Comparison of ENCODE assay signal across 7 cellular contexts in genomic region chr5:141825836-141826560, GRCh38. TPM values are rescaled to one million over a fixed set of nuclear protein-coding genes. Genes with fewer than 3 reads are reported as not detected.
DNase-seq lines count a peak whose midpoint lies in the region; TF ChIP-seq lines count a peak whose summit lies in the region.

No MANE protein-coding gene starts in this region.

- H3K36me3 ChIP-seq in neural progenitor cell: no peaks in the 10 kb centered on the region

- no peak overlapping the region for H2AFZ ChIP-seq in neural progenitor cell (replicated peaks)

- H3K4me3 Mint-ChIP-seq in brain (peak overlapping the region in 3 of 5 experiments; percentile 29 to 75 (median 52)), neural progenitor cell (peak overlapping the region; percentile 31)
- no peak overlapping the region for H3K4me3 Mint-ChIP-seq in activated CD4-positive, alpha-beta T cell treated with anti-CD3 and anti-CD28 coated beads, Interleukin-2, amount 10 ng/mL, durations not matched to agents 7 days and 5 days

- no peak for TF ChIP-seq EP300 in Ishikawa (IDR thresholded peaks at IDR 0.05; ENCODE audit: borderline replicate concordance)

- POLR2A ChIA-PET in activated CD4-positive, alpha-beta T cell treated with anti-CD3 and anti-CD28 coated beads, Interleukin-2, amount 10 ng/mL, durations not matched to agents 7 days and 5 days (lab: Charles Lee): no interaction called here

- H3K27ac ChIP-seq in neural progenitor cell: no peak overlapping the region

- peaks cover 43% of the 10 kb centered on the region for H3K4me1 ChIP-seq in neural progenitor cell

- H4K20me1 ChIP-seq in neural progenitor cell (ENCODE audit: low read depth): no peaks in the 10 kb centered on the region

- no peaks in the 10 kb centered on the region for H3K9me3 Mint-ChIP-seq in brain
- H3K9me3 Mint-ChIP-seq in neural progenitor cell: no peaks in the 10 kb centered on the region
- H3K9me3 Mint-ChIP-seq in activated CD4-positive, alpha-beta T cell treated with anti-CD3 and anti-CD28 coated beads, Interleukin-2, amount 10 ng/mL, durations not matched to agents 7 days and 5 days: no peaks in the 10 kb centered on the region

- H3K79me2 ChIP-seq in neural progenitor cell (ENCODE audit: low read depth): no peaks in the 10 kb centered on the region

- H3K9me3 ChIP-seq in neural progenitor cell (ENCODE audit: low read depth): no peaks in the 10 kb centered on the region

- H3K27ac Mint-ChIP-seq in brain (peak overlapping the region; percentile 59 to 98 (median 83)), neural progenitor cell (no peak overlapping the region)
- H3K27ac Mint-ChIP-seq in activated CD4-positive, alpha-beta T cell treated with anti-CD3 and anti-CD28 coated beads, Interleukin-2, amount 10 ng/mL, durations not matched to agents 7 days and 5 days: no peak overlapping the region

- no peak overlapping the region for H3K9ac ChIP-seq in neural progenitor cell

- no peak overlapping the region for H3K4me3 ChIP-seq in neural progenitor cell

- H3K36me3 Mint-ChIP-seq in brain (peaks cover 3% of the 10 kb centered on the region), neural progenitor cell (no peaks in the 10 kb centered on the region)
- no peaks in the 10 kb centered on the region for H3K36me3 Mint-ChIP-seq in activated CD4-positive, alpha-beta T cell treated with anti-CD3 and anti-CD28 coated beads, Interleukin-2, amount 10 ng/mL, durations not matched to agents 7 days and 5 days (ENCODE audit: low read depth)

- CTCF ChIA-PET in activated CD4-positive, alpha-beta T cell treated with anti-CD3 and anti-CD28 coated beads, Interleukin-2, amount 10 ng/mL, durations not matched to agents 7 days and 5 days (lab: Charles Lee): interaction anchor here (0.8 to 2.1 kb wide), 7 partner anchors 8 to 98 kb away, joined by 3 to 7 read pairs (median 4); partner anchors contain the start of gene DELE1

- H3K4me1 Mint-ChIP-seq in brain: peaks cover 69% of the 10 kb centered on the region
- peaks cover 35% of the 10 kb centered on the region for H3K4me1 Mint-ChIP-seq in neural progenitor cell
- no peaks in the 10 kb centered on the region for H3K4me1 Mint-ChIP-seq in activated CD4-positive, alpha-beta T cell treated with anti-CD3 and anti-CD28 coated beads, Interleukin-2, amount 10 ng/mL, durations not matched to agents 7 days and 5 days

- peak; percentile 66 for TF ChIP-seq RAD21 in Ishikawa (IDR thresholded peaks at IDR 0.05; ENCODE audit: low read depth)

- peak; percentile 55 for DNase-seq in GM10266 (ENCODE audit: extremely low spot score)
- DNase-seq in neural progenitor cell (ENCODE audit: low spot score): peak; percentile 60
- DNase-seq in activated gamma-delta T cell treated with Interleukin-2 at 50 U/mL for 16 hours: no peak
- DNase-seq in activated CD4-positive, alpha-beta T cell treated with anti-CD3 and anti-CD28 coated beads, Interleukin-2, amount 10 ng/mL, durations not matched to agents 7 days and 5 days: no peak
- no peak for DNase-seq in NCI-H2081 treated with DMSO at 0.1 percent for 48 hours (lab: John Stamatoyannopoulos, UW)

- peaks cover 16% of the 10 kb centered on the region for H3F3A ChIP-seq in neural progenitor cell (ENCODE audit: low read depth)

- TF ChIP-seq CTCF in GM10266 (IDR thresholded peaks at IDR 0.05; ENCODE audit: control insufficient read depth, insufficient read depth, low read depth, missing control alignments): peak; percentile 47
- peak in 1 of 2 experiments; percentile 57 for TF ChIP-seq CTCF in brain (conservative IDR thresholded peaks at IDR 0.05)
- peak; percentile 64 for TF ChIP-seq CTCF in neural progenitor cell (IDR thresholded peaks at IDR 0.05)

- H3K27me3 ChIP-seq in neural progenitor cell: no peaks in the 10 kb centered on the region

- H3K4me2 ChIP-seq in neural progenitor cell: peak overlapping the region; percentile 36

- H3K27me3 Mint-ChIP-seq in brain (no peaks in the 10 kb centered on the region), neural progenitor cell (ENCODE audit: insufficient read depth, low read depth) (peaks cover 11% of the 10 kb centered on the region)
- H3K27me3 Mint-ChIP-seq in activated CD4-positive, alpha-beta T cell treated with anti-CD3 and anti-CD28 coated beads, Interleukin-2, amount 10 ng/mL, durations not matched to agents 7 days and 5 days: peaks cover 22% of the 10 kb centered on the region

TF ChIP-seq in Ishikawa, 13 proteins besides CTCF, POLR2A, EP300 and RAD21:
- TF ChIP-seq YY1 (IDR thresholded peaks at IDR 0.05; ENCODE audit: low read depth) (no peak), CREB1 (IDR thresholded peaks at IDR 0.05; ENCODE audit: low read depth) (no peak), ZBTB7A (IDR thresholded peaks at IDR 0.05; ENCODE audit: low read depth) (no peak), REST (IDR thresholded peaks at IDR 0.05; ENCODE audit: low read depth) (peak; percentile 32; the same call in 1 of the 2 replicates)
TF ChIP-seq in Ishikawa: peak in this region for 1.

RNA-seq across cellular contexts. Expression of gene PCDH1, which starts 52.2 kb away (rescaled TPM):
- 35.4 TPM for polyA plus RNA-seq in brain (ENCODE audit: insufficient read depth, low read depth, low replicate concordance)
- 24.8 and 48.4 TPM in 2 replicates for total RNA-seq in neural progenitor cell (ENCODE audit: low replicate concordance)
- not detected for total RNA-seq in activated CD4-positive, alpha-beta T cell treated with anti-CD3 and anti-CD28 coated beads, Interleukin-2, amount 10 ng/mL, durations not matched to agents 7 days and 5 days

Comparison
In these comparisons a context has a peak if more than half of its experiments do, and no peak if none do; other contexts are left out.
1. DNase-seq: peak in GM10266 (single experiment) and neural progenitor cell (single experiment); none in activated gamma-delta T cell treated with Interleukin-2 at 50 U/mL for 16 hours (single experiment), activated CD4-positive, alpha-beta T cell treated with anti-CD3 and anti-CD28 coated beads, Interleukin-2, amount 10 ng/mL, durations not matched to agents 7 days and 5 days (single experiment) and NCI-H2081 treated with DMSO at 0.1 percent for 48 hours (single experiment).
2. H3K27ac Mint-ChIP-seq: peak in brain (5 of 5); none in neural progenitor cell (single experiment) and activated CD4-positive, alpha-beta T cell treated with anti-CD3 and anti-CD28 coated beads, Interleukin-2, amount 10 ng/mL, durations not matched to agents 7 days and 5 days (single experiment).
3. RNA of gene PCDH1, which starts 52.2 kb away (total RNA-seq): 24.8 to 48.4 TPM in neural progenitor cell; not detected in activated CD4-positive, alpha-beta T cell treated with anti-CD3 and anti-CD28 coated beads, Interleukin-2, amount 10 ng/mL, durations not matched to agents 7 days and 5 days; every median in the first group is over 10 times any median in the second.